ENCODE assay signal across 28 cellular contexts in the genomic region with DNA sequence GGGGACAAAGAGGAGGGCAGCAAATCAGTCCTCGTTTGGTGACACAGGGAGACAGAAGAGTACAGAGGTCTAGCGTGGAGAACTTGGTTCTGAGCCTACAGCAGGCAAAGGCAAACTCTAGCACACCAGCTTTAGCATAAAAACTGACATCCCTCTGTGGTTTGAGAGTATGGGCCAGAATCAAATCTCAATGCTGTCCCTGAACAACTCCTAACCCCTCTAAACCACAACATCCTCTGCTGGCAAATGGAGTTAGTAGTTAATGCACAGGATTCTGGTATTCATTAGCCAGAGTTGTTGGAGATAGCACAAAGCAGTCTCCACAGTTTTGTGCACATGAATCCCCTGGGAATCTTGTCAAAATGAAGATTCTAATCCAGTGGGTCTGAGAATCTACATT.
"Had no signal": no experiment of that assay in that cellular context is flagged by ENCODE, and none has a peak within 500 bp of the region (broad histone marks: within the 10 kb centered on the region; RNA-seq: fewer than 3 reads in every experiment).

No MANE protein-coding gene starts in this region.

- H3K27ac Mint-ChIP-seq: activated CD4-positive, alpha-beta T cell treated with anti-CD3 and anti-CD28 coated beads, Interleukin-2, amount 10 ng/mL, durations not matched to agents 7 days and 5 days; activated CD8-positive, alpha-beta memory T cell treated with anti-CD3 and anti-CD28 coated beads, Interleukin-2, amount 10 ng/mL, durations not matched to agents 7 days and 5 days; activated CD8-positive, alpha-beta T cell treated with anti-CD3 and anti-CD28 coated beads for 36 hours; activated naive CD8-positive, alpha-beta T cell treated with anti-CD3 and anti-CD28 coated beads, Interleukin-2, amount 50 U/mL, for 24 hours; activated T-helper 1 cell treated with anti-CD3 and anti-CD28 coated beads, Interleukin-12 subunit alpha, Interleukin-12 subunit beta, Interleukin-2, Interleukin-4 antibody, amounts not matched to agents 30 ng/mL and 10 ng/mL and 1 ng/mL, durations not matched to agents 14 hours and 24 hours and 36 hours; effector memory CD8-positive, alpha-beta T cell; natural killer cell had no signal

- H3K4me1 Mint-ChIP-seq: activated CD4-positive, alpha-beta T cell treated with anti-CD3 and anti-CD28 coated beads, Interleukin-2, amount 10 ng/mL, durations not matched to agents 7 days and 5 days; activated CD8-positive, alpha-beta memory T cell treated with anti-CD3 and anti-CD28 coated beads, Interleukin-2, amount 10 ng/mL, durations not matched to agents 7 days and 5 days; activated naive CD8-positive, alpha-beta T cell treated with anti-CD3 and anti-CD28 coated beads, Interleukin-2, amount 50 U/mL, for 24 hours; natural killer cell had no signal

- H3K9me3 ChIP-seq: colonic mucosa, esophagus muscularis mucosa, gastrocnemius medialis, heart left ventricle, psoas muscle, thyroid gland had no signal

- H3K27me3 ChIP-seq: colonic mucosa, dorsolateral prefrontal cortex, esophagus muscularis mucosa, gastrocnemius medialis, heart left ventricle, thyroid gland had no signal

- H3K36me3 ChIP-seq: colonic mucosa, esophagus muscularis mucosa, gastrocnemius medialis, heart left ventricle, thyroid gland, WERI-Rb-1 had no signal

- H3K27ac ChIP-seq: colonic mucosa, dorsolateral prefrontal cortex, esophagus muscularis mucosa, gastrocnemius medialis, heart left ventricle, psoas muscle, thyroid gland, WERI-Rb-1 had no signal

- DNase-seq: activated CD4-positive, alpha-beta T cell treated with anti-CD3 and anti-CD28 coated beads, Interleukin-2, amount 10 ng/mL, durations not matched to agents 7 days and 5 days; activated CD4-positive, CD25-positive, alpha-beta regulatory T cell treated with anti-CD3 and anti-CD28 coated beads, Interleukin-2, amount 50 U/mL, for 72 hours; activated CD8-positive, alpha-beta memory T cell treated with anti-CD3 and anti-CD28 coated beads, Interleukin-2, amount 10 ng/mL, durations not matched to agents 7 days and 5 days; activated CD8-positive, alpha-beta T cell treated with anti-CD3 and anti-CD28 coated beads for 36 hours; activated gamma-delta T cell; activated naive CD4-positive, alpha-beta T cell treated with anti-CD3 and anti-CD28 coated beads, Interleukin-2, amount 50 U/mL, for 16 hours; activated naive CD8-positive, alpha-beta T cell treated with anti-CD3 and anti-CD28 coated beads, Interleukin-2, amount 50 U/mL, for 24 hours; activated T-cell treated with anti-CD3 and anti-CD28 coated beads for 4 hours; anterior cingulate cortex; central memory CD4-positive, alpha-beta T cell; colonic mucosa; dorsolateral prefrontal cortex; effector memory CD8-positive, alpha-beta T cell; gastrocnemius medialis; left cardiac atrium; midbrain; natural killer cell; psoas muscle; right cardiac atrium; stimulated activated CD4-positive, alpha-beta T cell treated with anti-CD3 and anti-CD28 coated beads, Interleukin-12 subunit alpha, Interleukin-12 subunit beta, amount 100 ng/mL, for 4 hours; stimulated activated CD4-positive, alpha-beta T cell treated with anti-CD3 and anti-CD28 coated beads, Interleukin-4, amount 100 ng/mL, for 4 hours; stimulated activated naive CD8-positive, alpha-beta T cell treated with anti-CD3 and anti-CD28 coated beads, Interleukin-15, Interleukin-2, amounts not matched to agents 100 U/mL and 50 U/mL, for 24 hours; substantia nigra; thyroid gland; WERI-Rb-1 had no signal

- H3K4me1 ChIP-seq: colonic mucosa, gastrocnemius medialis, psoas muscle, thyroid gland had no signal

- H3K9me3 Mint-ChIP-seq: activated CD4-positive, alpha-beta T cell treated with anti-CD3 and anti-CD28 coated beads, Interleukin-2, amount 10 ng/mL, durations not matched to agents 7 days and 5 days; activated CD8-positive, alpha-beta T cell treated with anti-CD3 and anti-CD28 coated beads for 36 hours; activated naive CD8-positive, alpha-beta T cell treated with anti-CD3 and anti-CD28 coated beads, Interleukin-2, amount 50 U/mL, for 24 hours; activated T-helper 1 cell treated with anti-CD3 and anti-CD28 coated beads, Interleukin-12 subunit alpha, Interleukin-12 subunit beta, Interleukin-2, Interleukin-4 antibody, amounts not matched to agents 30 ng/mL and 10 ng/mL and 1 ng/mL, durations not matched to agents 14 hours and 24 hours and 36 hours; effector memory CD8-positive, alpha-beta T cell had no signal

- ATAC-seq: activated CD8-positive, alpha-beta memory T cell treated with anti-CD3 and anti-CD28 coated beads, Interleukin-2, amount 10 ng/mL, durations not matched to agents 7 days and 5 days; activated CD8-positive, alpha-beta T cell treated with anti-CD3 and anti-CD28 coated beads for 36 hours; effector memory CD8-positive, alpha-beta T cell; natural killer cell; stimulated activated naive CD8-positive, alpha-beta T cell treated with anti-CD3 and anti-CD28 coated beads, Interleukin-15, Interleukin-2, amounts not matched to agents 100 U/mL and 50 U/mL, for 24 hours had no signal

- H3K27me3 Mint-ChIP-seq: activated CD4-positive, alpha-beta T cell treated with anti-CD3 and anti-CD28 coated beads, Interleukin-2, amount 10 ng/mL, durations not matched to agents 7 days and 5 days had no signal

- H3K4me3 Mint-ChIP-seq: activated CD4-positive, alpha-beta T cell treated with anti-CD3 and anti-CD28 coated beads, Interleukin-2, amount 10 ng/mL, durations not matched to agents 7 days and 5 days; activated CD8-positive, alpha-beta memory T cell treated with anti-CD3 and anti-CD28 coated beads, Interleukin-2, amount 10 ng/mL, durations not matched to agents 7 days and 5 days; activated CD8-positive, alpha-beta T cell treated with anti-CD3 and anti-CD28 coated beads for 36 hours; activated naive CD8-positive, alpha-beta T cell treated with anti-CD3 and anti-CD28 coated beads, Interleukin-2, amount 50 U/mL, for 24 hours; activated T-helper 1 cell treated with anti-CD3 and anti-CD28 coated beads, Interleukin-12 subunit alpha, Interleukin-12 subunit beta, Interleukin-2, Interleukin-4 antibody, amounts not matched to agents 30 ng/mL and 10 ng/mL and 1 ng/mL, durations not matched to agents 14 hours and 24 hours and 36 hours; effector memory CD8-positive, alpha-beta T cell; natural killer cell had no signal

- H3K4me3 ChIP-seq: colonic mucosa, dorsolateral prefrontal cortex, esophagus muscularis mucosa, gastrocnemius medialis, heart left ventricle, psoas muscle, thyroid gland had no signal
